ENCODE assay signal across 9 cellular contexts in genomic region chr2:215002500-215002899, GRCh38.
DNase-seq lines count a peak whose midpoint lies in the region; ATAC-seq and TF ChIP-seq lines count a peak whose summit lies in the region.
"Had no signal": no experiment of that assay in that cellular context is flagged by ENCODE, and none has a peak within 500 bp of the region (broad histone marks: within the 10 kb centered on the region; RNA-seq: fewer than 3 reads in every experiment).

No MANE protein-coding gene starts in this region.

- peaks cover 19% of the 10 kb centered on the region for H3K27me3 Mint-ChIP-seq in T-helper 17 cell
- H3K27me3 Mint-ChIP-seq: memory B cell had no signal

- no peaks in the 10 kb centered on the region for H3K9me3 ChIP-seq in smooth muscle cell (replicated peaks; ENCODE audit: low read depth)
- no peaks in the 10 kb centered on the region for H3K9me3 ChIP-seq in T-helper 17 cell (ENCODE audit: control insufficient read depth, low read length, poor library complexity, severe bottlenecking)

- H3K27me3 ChIP-seq in smooth muscle cell (ENCODE audit: low read depth) = no peaks in the 10 kb centered on the region

- no peak overlapping the region for H3K4me3 ChIP-seq in smooth muscle cell

- H3K79me2 ChIP-seq in smooth muscle cell (ENCODE audit: low read depth) = no peaks in the 10 kb centered on the region

- no peaks in the 10 kb centered on the region for H3K4me1 ChIP-seq in smooth muscle cell (ENCODE audit: low read depth)

- H3K4me1 Mint-ChIP-seq in T-helper 17 cell = peaks cover 2% of the 10 kb centered on the region
- H3K4me1 Mint-ChIP-seq: memory B cell had no signal

- no peak overlapping the region for H3K27ac Mint-ChIP-seq in T-helper 17 cell
- H3K27ac Mint-ChIP-seq: memory B cell had no signal

- H3K4me2 ChIP-seq in smooth muscle cell = peak overlapping the region; percentile 18

- peak; percentile 53 for TF ChIP-seq CTCF in AG09319 (IDR thresholded peaks at IDR 0.05; ENCODE audit: low read depth, low read length)
- peak; percentile 41 for TF ChIP-seq CTCF in RWPE1 (conservative IDR thresholded peaks at IDR 0.05; ENCODE audit: low read depth)
- TF ChIP-seq CTCF in smooth muscle cell (IDR thresholded peaks at IDR 0.05; ENCODE audit: borderline replicate concordance, insufficient read depth, poor library complexity, severe bottlenecking) = peak; percentile 53

- no peaks in the 10 kb centered on the region for H4K20me1 ChIP-seq in smooth muscle cell (ENCODE audit: low read depth)

- CTCF ChIA-PET in RWPE1 (lab: Yijun Ruan, JAX) = no interaction called here

- TF ChIP-seq POLR2A in GM18505 (IDR thresholded peaks at IDR 0.05; ENCODE audit: borderline replicate concordance, extremely low read depth, insufficient read depth, insufficient read length) = no peak

- H3K9ac ChIP-seq in smooth muscle cell (ENCODE audit: low read depth) = no peak overlapping the region

- no peak overlapping the region for H2AFZ ChIP-seq in smooth muscle cell (ENCODE audit: low read depth)

- H3K4me3 Mint-ChIP-seq in T-helper 17 cell = no peak overlapping the region
- H3K4me3 Mint-ChIP-seq: memory B cell had no signal

- no peaks in the 10 kb centered on the region for H3K36me3 ChIP-seq in smooth muscle cell (ENCODE audit: low read depth)

- POLR2A ChIA-PET in RWPE1 (lab: Yijun Ruan, JAX; ENCODE audit: low non-redundant PET) = no interaction called here

- peak; percentile 24 for DNase-seq in AG09319 (ENCODE audit: extremely low read depth, low read depth)
- DNase-seq in RWPE1 (ENCODE audit: low spot score) = peak; percentile 11
- DNase-seq in foreskin melanocyte = peak; percentile 33
- no peak for DNase-seq in smooth muscle cell (lab: John Stamatoyannopoulos, UW; ENCODE audit: unreplicated experiment)
- no peak for DNase-seq in T-helper 17 cell

- ATAC-seq in GM18505 (IDR thresholded peaks at IDR 0.05; ENCODE audit: unreplicated experiment) = peak; percentile 58
- peak; percentile 60 for ATAC-seq in HG03469 (IDR thresholded peaks at IDR 0.05; ENCODE audit: unreplicated experiment)
- no peak for ATAC-seq in T-helper 17 cell
- no peak for ATAC-seq in HG03108 (IDR thresholded peaks at IDR 0.05; ENCODE audit: unreplicated experiment)

- no peaks in the 10 kb centered on the region for H3F3A ChIP-seq in smooth muscle cell (ENCODE audit: low read depth)

- no peaks in the 10 kb centered on the region for H3K36me3 Mint-ChIP-seq in T-helper 17 cell (ENCODE audit: low read depth)
- H3K36me3 Mint-ChIP-seq: memory B cell had no signal

- H3K27ac ChIP-seq in RWPE1 (no peak overlapping the region), smooth muscle cell (ENCODE audit: low read depth) (no peak overlapping the region)

- WGBS in smooth muscle cell (ENCODE audit: low lambda C conversion rate) = 36% methylated on average over 5 of the region's 5 CpGs

Comparison
In these comparisons a context has a peak if more than half of its experiments do, and no peak if none do; other contexts are left out.
1. DNase-seq: peak in AG09319 (single experiment), RWPE1 (single experiment) and foreskin melanocyte (single experiment); none in smooth muscle cell (single experiment) and T-helper 17 cell (0 of 3).
2. ATAC-seq: peak in GM18505 (single experiment) and HG03469 (single experiment); none in T-helper 17 cell (single experiment) and HG03108 (single experiment).
3. Peak in every context shown above with its lines, with median percentiles within 50 percentile points of each other: CTCF ChIP-seq.